ENCODE assay signal across 15 cellular contexts in the genomic region with DNA sequence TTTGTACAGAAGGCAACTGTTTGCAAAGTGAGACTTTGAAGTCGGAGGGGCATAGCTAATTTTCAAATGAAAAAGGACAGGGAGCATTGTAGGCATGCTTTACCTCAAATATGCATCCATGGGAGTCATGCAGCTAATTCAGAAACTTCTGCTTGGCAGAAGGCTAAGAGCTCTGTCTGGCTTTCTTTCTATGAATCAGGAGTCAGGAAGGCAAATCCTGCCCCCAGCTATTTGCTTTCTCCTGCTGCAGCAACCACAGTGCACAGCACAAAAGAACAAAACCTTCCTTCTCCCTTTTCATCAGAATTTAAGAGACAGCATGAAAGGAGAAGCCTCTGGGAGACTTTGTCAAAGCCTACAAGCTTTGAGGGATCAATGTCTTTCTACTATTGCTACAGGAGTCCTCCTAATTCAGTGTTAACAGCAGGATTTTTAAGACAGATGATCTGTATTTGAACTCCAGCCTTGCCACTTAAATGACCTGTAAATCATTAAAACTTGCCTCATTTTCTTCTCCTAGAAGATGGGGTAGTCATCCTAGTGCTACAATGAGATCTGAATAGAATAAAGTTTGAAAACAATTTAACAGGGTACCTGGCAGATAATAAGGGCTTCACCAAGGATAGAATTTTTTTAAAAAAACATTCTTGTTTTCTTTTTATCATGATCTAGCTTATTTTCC.
DNase-seq lines count a peak whose midpoint lies in the region; ATAC-seq, FAIRE-seq and TF ChIP-seq lines count a peak whose summit lies in the region.
"Had no signal": no experiment of that assay in that cellular context is flagged by ENCODE, and none has a peak within 500 bp of the region (broad histone marks: within the 10 kb centered on the region; RNA-seq: fewer than 3 reads in every experiment).

No MANE protein-coding gene starts in this region.

- DNase-seq in MCF 10A (ENCODE audit: unreplicated experiment) (peak; percentile 10), breast epithelium (ENCODE audit: low spot score in 2 of 2) (no peak), astrocyte of the hippocampus (ENCODE audit: low read depth, low spot score) (peak; percentile 94), glomerular visceral epithelial cell (ENCODE audit: extremely low spot score) (peak; percentile 44), D721Med (ENCODE audit: insufficient read length, low spot score) (no peak), thyroid gland (no peak)
- DNase-seq: aorta; left lung; NCI-H1694 treated with DMSO at 0.1 percent for 48 hours; stimulated activated CD4-positive, alpha-beta T cell treated with anti-CD3 and anti-CD28 coated beads, Interleukin-2, amount 100 ng/mL, for 24 hours had no signal

- H3K4me1 Mint-ChIP-seq in MCF 10A (ENCODE audit: insufficient read depth, unreplicated experiment) = peaks cover 7% of the 10 kb centered on the region

- no peaks in the 10 kb centered on the region for H3K27me3 Mint-ChIP-seq in MCF 10A (ENCODE audit: insufficient read depth, unreplicated experiment)

- intact Hi-C loops in MCF 10A (cut with micrococcal nuclease) (no loop called here), breast epithelium (cut with DNase I; ENCODE audit: low total_unique reads) (no loop called here), thyroid gland (cut with DNase I) (no loop called here)

- CTCF ChIA-PET in MCF 10A (lab: Yijun Ruan, JAX) = interaction anchor here (0.7 to 1.3 kb wide), 5 partner anchors 10 to 61 kb away, joined by 3 to 7 read pairs (median 3); no protein-coding TSS in a partner anchor

- 63 to 64% methylated on average over 1 of the region's 1 CpG for WGBS in thyroid gland, 2 donors

- no peak overlapping the region for H3K27ac ChIP-seq in breast epithelium
- H3K27ac ChIP-seq in thyroid gland = no peak overlapping the region
- H3K27ac ChIP-seq: left lung, parathyroid adenoma had no signal

- POLR2A ChIA-PET in MCF 10A (lab: Yijun Ruan, JAX) = interaction anchor here (1.3 kb wide), 1 partner anchor 8 kb away, joined by 4 read pairs; no protein-coding TSS in a partner anchor

- H3K36me3 ChIP-seq in breast epithelium = no peaks in the 10 kb centered on the region
- no peaks in the 10 kb centered on the region for H3K36me3 ChIP-seq in thyroid gland
- H3K36me3 ChIP-seq: left lung had no signal

- no peak overlapping the region for H3K27ac Mint-ChIP-seq in MCF 10A (ENCODE audit: low read depth, unreplicated experiment)
- H3K27ac Mint-ChIP-seq: stimulated activated naive CD8-positive, alpha-beta T cell treated with anti-CD3 and anti-CD28 coated beads, Interleukin-15, Interleukin-2, amounts not matched to agents 100 ng/mL and 50 ng/mL, for 24 hours had no signal

- H3K36me3 Mint-ChIP-seq in MCF 10A (ENCODE audit: insufficient read depth, unreplicated experiment) = no peaks in the 10 kb centered on the region

- H3K4me3 Mint-ChIP-seq in MCF 10A (ENCODE audit: unreplicated experiment) = no peak overlapping the region
- H3K4me3 Mint-ChIP-seq: stimulated activated naive CD8-positive, alpha-beta T cell treated with anti-CD3 and anti-CD28 coated beads, Interleukin-15, Interleukin-2, amounts not matched to agents 100 ng/mL and 50 ng/mL, for 24 hours had no signal

- no peaks in the 10 kb centered on the region for H3K9me3 ChIP-seq in breast epithelium
- H3K9me3 ChIP-seq in thyroid gland = no peaks in the 10 kb centered on the region
- H3K9me3 ChIP-seq: left lung had no signal

- H3K4me3 ChIP-seq in breast epithelium = no peak overlapping the region
- H3K4me3 ChIP-seq in thyroid gland (replicated peaks in 1 of 3) = no peak overlapping the region
- H3K4me3 ChIP-seq: left lung had no signal

- no peaks in the 10 kb centered on the region for H3K4me1 ChIP-seq in breast epithelium
- no peaks in the 10 kb centered on the region for H3K4me1 ChIP-seq in thyroid gland
- H3K4me1 ChIP-seq: left lung, parathyroid adenoma had no signal

- no peak for TF ChIP-seq POLR2A in breast epithelium (IDR thresholded peaks at IDR 0.05)
- TF ChIP-seq POLR2A in thyroid gland (IDR thresholded peaks at IDR 0.05) = no peak

- TF ChIP-seq CTCF in MCF 10A (IDR thresholded peaks at IDR 0.05; ENCODE audit: unreplicated experiment) (no peak), breast epithelium (IDR thresholded peaks at IDR 0.05) (no peak), D721Med (IDR thresholded peaks at IDR 0.05; ENCODE audit: insufficient read depth, missing control alignments) (no peak), thyroid gland (IDR thresholded peaks at IDR 0.05) (no peak)

- FAIRE-seq in D721Med (lab: Jason Lieb, UNC) = no peak
- FAIRE-seq: A204.1 had no signal

- no TSS peak for BruUV-seq in MCF 10A (replicated peaks; lab: Mats Ljungman, UMichigan)

- H3K9me3 Mint-ChIP-seq in MCF 10A (ENCODE audit: unreplicated experiment) = no peaks in the 10 kb centered on the region

- no peak for ATAC-seq in HG03159 (IDR thresholded peaks at IDR 0.05; ENCODE audit: unreplicated experiment)
- no peak for ATAC-seq in HG03457 (IDR thresholded peaks at IDR 0.05; ENCODE audit: unreplicated experiment)
- ATAC-seq: left lung had no signal

- H3K27me3 ChIP-seq in breast epithelium = no peaks in the 10 kb centered on the region
- no peaks in the 10 kb centered on the region for H3K27me3 ChIP-seq in thyroid gland
- H3K27me3 ChIP-seq: left lung had no signal

Comparison
In these comparisons a context has a peak if more than half of its experiments do, and no peak if none do; other contexts are left out.
1. DNase-seq: peak in MCF 10A (single experiment), astrocyte of the hippocampus (single experiment) and glomerular visceral epithelial cell (single experiment); none in breast epithelium (0 of 2), D721Med (single experiment) and thyroid gland (0 of 2).